ENCODE assay signal across 9 cellular contexts in the genomic region with DNA sequence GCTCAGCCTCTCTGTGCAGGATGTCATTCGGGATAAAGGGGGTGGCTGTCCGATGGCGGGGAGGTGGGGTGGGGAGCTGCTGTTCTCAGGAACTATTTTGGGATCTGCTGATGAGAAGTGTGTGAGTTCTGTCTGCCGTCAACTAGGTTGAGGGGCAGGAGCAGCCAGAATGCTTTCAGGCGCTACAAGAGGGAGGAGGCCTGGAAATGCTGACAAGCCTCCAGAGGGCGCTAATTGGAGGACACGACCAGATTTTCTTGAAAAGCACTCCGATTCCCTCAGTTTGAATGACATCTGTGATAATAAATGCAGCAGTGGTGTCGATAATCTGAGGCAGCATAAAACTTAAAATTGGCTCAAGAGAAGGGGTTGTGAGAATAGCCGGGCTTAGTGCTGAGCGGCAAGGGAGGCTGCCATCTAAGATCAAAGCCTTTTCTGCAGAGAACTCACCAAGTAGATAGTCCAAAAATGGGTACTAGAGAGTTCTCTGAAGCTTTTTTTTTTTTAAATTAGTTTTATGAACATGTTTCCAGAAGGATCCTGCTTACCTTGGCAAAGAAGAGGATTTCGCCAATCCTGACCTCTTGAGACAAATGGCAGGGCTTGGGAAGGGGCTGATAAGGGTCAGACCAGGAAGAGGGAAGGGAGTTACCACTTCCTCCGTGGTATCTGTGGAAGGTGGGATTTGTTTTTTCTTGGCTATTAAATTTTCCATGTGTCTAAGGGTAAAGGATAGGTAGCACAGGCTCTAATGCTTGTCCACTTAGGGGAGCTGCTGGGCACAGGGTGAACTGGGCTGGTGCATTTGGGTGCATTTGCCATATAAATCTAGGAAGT.
DNase-seq lines count a peak whose midpoint lies in the region; ATAC-seq and TF ChIP-seq lines count a peak whose summit lies in the region.
"Had no signal": no experiment of that assay in that cellular context is flagged by ENCODE, and none has a peak within 500 bp of the region (broad histone marks: within the 10 kb centered on the region; RNA-seq: fewer than 3 reads in every experiment).

No MANE protein-coding gene starts in this region.

- H3K4me3 ChIP-seq in fibroblast of mammary gland (ENCODE audit: control insufficient read depth, low read depth, low read length) (no peak overlapping the region), sigmoid colon (no peak overlapping the region)

- peak in 4 of 6 experiments; percentile 4 to 42 (median 16) for DNase-seq in stimulated activated naive CD4-positive, alpha-beta T cell (lab: John Stamatoyannopoulos, UW)
- DNase-seq in stimulated activated naive CD4-positive, alpha-beta T cell treated with Interleukin-2 at 50 U/mL for 16 hours (lab: John Stamatoyannopoulos, UW), result no peak
- DNase-seq in T-helper 17 cell (no peak), fibroblast of mammary gland (ENCODE audit: low read depth) (peak; percentile 47), sigmoid colon (no peak), G401 (ENCODE audit: low spot score) (no peak), NOMO-1 (lab: John Stamatoyannopoulos, UW; ENCODE audit: unreplicated experiment in 2 of 2) (no peak)

- H3K9me3 ChIP-seq in T-helper 17 cell (ENCODE audit: control insufficient read depth, low read length, poor library complexity, severe bottlenecking) (no peaks in the 10 kb centered on the region), sigmoid colon (no peaks in the 10 kb centered on the region)

- H3K4me1 Mint-ChIP-seq in T-helper 17 cell, result peaks cover 14% of the 10 kb centered on the region

- intact Hi-C loops in sigmoid colon (cut with DNase I), result loop anchor here (5.0 to 10.0 kb wide), 2 partner anchors 94 to 116 kb away; a partner anchor contains a TSS

- no peak for TF ChIP-seq EP300 in sigmoid colon (IDR thresholded peaks at IDR 0.05)

- H3K27me3 ChIP-seq in sigmoid colon, result no peaks in the 10 kb centered on the region

- no peaks in the 10 kb centered on the region for H3K36me3 ChIP-seq in sigmoid colon

- no peaks in the 10 kb centered on the region for H3K27me3 Mint-ChIP-seq in T-helper 17 cell
- H3K27me3 Mint-ChIP-seq: activated naive CD8-positive, alpha-beta T cell had no signal

- in situ Hi-C loops in G401 (cut with HindIII; ENCODE audit: low sequenced_read_pairs), result no loop called here

- H3K36me3 Mint-ChIP-seq in T-helper 17 cell (ENCODE audit: low read depth), result peaks cover 20% of the 10 kb centered on the region

- no peak for ATAC-seq in T-helper 17 cell
- ATAC-seq in GM19452 (IDR thresholded peaks at IDR 0.05; ENCODE audit: unreplicated experiment), result no peak

- H3K4me3 Mint-ChIP-seq in T-helper 17 cell, result no peak overlapping the region
- H3K4me3 Mint-ChIP-seq: activated naive CD8-positive, alpha-beta T cell had no signal

- H3K4me1 ChIP-seq in sigmoid colon, result peaks cover 0 to 7% (median 4%) of the 10 kb centered on the region in 4 donors

- no peak overlapping the region for H3K27ac ChIP-seq in sigmoid colon

- peak overlapping the region; percentile 72 for H3K27ac Mint-ChIP-seq in T-helper 17 cell
- H3K27ac Mint-ChIP-seq: activated naive CD8-positive, alpha-beta T cell had no signal

- 61 to 84% methylated on average over 13 of the region's 13 CpGs for WGBS in sigmoid colon, 2 donors

- TF ChIP-seq POLR2A in sigmoid colon (IDR thresholded peaks at IDR 0.05), result no peak

- TF ChIP-seq CTCF in fibroblast of mammary gland (conservative IDR thresholded peaks at IDR 0.05; ENCODE audit: control insufficient read depth, insufficient read depth, low read depth, low read length) (peak; percentile 57), sigmoid colon (IDR thresholded peaks at IDR 0.05) (peak in 3 of 4 experiments; percentile 10 to 28 (median 22))

Comparison
In these comparisons a context has a peak if more than half of its experiments do, and no peak if none do; other contexts are left out.
1. DNase-seq: peak in stimulated activated naive CD4-positive, alpha-beta T cell (4 of 6) and fibroblast of mammary gland (single experiment); none in stimulated activated naive CD4-positive, alpha-beta T cell treated with Interleukin-2 at 50 U/mL for 16 hours (single experiment), T-helper 17 cell (0 of 3), sigmoid colon (single experiment), G401 (single experiment) and NOMO-1 (0 of 2).